In genomic region chr15:90266061-90266431, GRCh38 we compare ENCODE assay signal across 1 cellular context.
TF ChIP-seq lines count a peak whose summit lies in the region.

No MANE protein-coding gene starts in this region.

TF ChIP-seq in H1, 55 proteins besides CTCF, POLR2A, EP300 and RAD21:
- peak; percentile 9; the same call in 1 of the 2 replicates for TF ChIP-seq POLR2AphosphoS5 (IDR thresholded peaks at IDR 0.05; ENCODE audit: low read depth, low read length)
- no peak for TF ChIP-seq BACH1 (IDR thresholded peaks at IDR 0.05; ENCODE audit: low read length)
- TF ChIP-seq SIN3A (conservative IDR thresholded peaks at IDR 0.05 in 1 of 2, IDR thresholded peaks at IDR 0.05 in 1 of 2; ENCODE audit: low read depth in 1 of 2, low read length in 2 of 2): peak in 1 of 2 experiments; percentile 77; a peak in 2 of 4 replicates
- peak; percentile 14; the same call in 1 of the 2 replicates for TF ChIP-seq ATF2 (IDR thresholded peaks at IDR 0.05; ENCODE audit: low read length)
- TF ChIP-seq YY1 (IDR thresholded peaks at IDR 0.05; ENCODE audit: low read depth, low read length): 0 out of 2 replicates have a peak, but pooled peaks have one; percentile 14
- no peak for TF ChIP-seq HDAC6 (IDR thresholded peaks at IDR 0.05; ENCODE audit: low read depth, low read length)
- peak; percentile 33 for TF ChIP-seq SAP30 (IDR thresholded peaks at IDR 0.05; ENCODE audit: insufficient read depth, insufficient replicate concordance, low read length)
- TF ChIP-seq TCF12 (IDR thresholded peaks at IDR 0.05; ENCODE audit: low read depth, low read length): no peak
- no peak for TF ChIP-seq NRF1 (IDR thresholded peaks at IDR 0.05; ENCODE audit: low read depth, low read length)
